12 cellular contexts compared by ENCODE assay signal in genomic region chr2:195613922-195614321, GRCh38. TPM values are rescaled to one million over a fixed set of nuclear protein-coding genes. Genes with fewer than 3 reads are reported as not detected.
DNase-seq lines count a peak whose midpoint lies in the region; ATAC-seq, FAIRE-seq and TF ChIP-seq lines count a peak whose summit lies in the region.
"Had no signal": no experiment of that assay in that cellular context is flagged by ENCODE, and none has a peak within 500 bp of the region (broad histone marks: within the 10 kb centered on the region; RNA-seq: fewer than 3 reads in every experiment).

No MANE protein-coding gene starts in this region.

- ATAC-seq in A549 (peak; percentile 90 to 95), HG02852 (IDR thresholded peaks at IDR 0.05; ENCODE audit: unreplicated experiment) (no peak)
- ATAC-seq in activated T-helper 17 cell treated with anti-CD3 and anti-CD28 coated beads, Interleukin-2, amount 50 U/mL, for 72 hours (replicated peaks): peak; percentile 32
- no peak for ATAC-seq in naive thymus-derived CD8-positive, alpha-beta T cell

- H3K4me3 Mint-ChIP-seq in activated T-helper 17 cell treated with anti-CD3 and anti-CD28 coated beads, Interleukin-2, amount 50 U/mL, for 72 hours: no peak overlapping the region
- H3K4me3 Mint-ChIP-seq in CD8-positive, alpha-beta memory T cell: no peak overlapping the region
- no peak overlapping the region for H3K4me3 Mint-ChIP-seq in naive thymus-derived CD8-positive, alpha-beta T cell

- TF ChIP-seq CTCF in A549 (IDR thresholded peaks at IDR 0.05) (no peak), keratinocyte (optimal IDR thresholded peaks at IDR 0.05 in 1 of 3, IDR thresholded peaks at IDR 0.05 in 1 of 3, conservative IDR thresholded peaks at IDR 0.05 in 1 of 3; ENCODE audit: extremely low read depth in 1 of 3, insufficient read depth in 2 of 3, low read length in 3 of 3) (no peak)

- peak; percentile 28 for FAIRE-seq in A549 (lab: Jason Lieb, UNC)
- FAIRE-seq in H54 (lab: Jason Lieb, UNC): peak; percentile 90
- FAIRE-seq in keratinocyte (lab: Jason Lieb, UNC): peak; percentile 97

- no peak overlapping the region for H3K9ac ChIP-seq in keratinocyte (ENCODE audit: control insufficient read depth, extremely low read depth, insufficient read depth, low read length)

- POLR2A ChIA-PET in A549 (lab: Yijun Ruan, JAX): interaction anchor here (1.2 to 3.8 kb wide), 2 partner anchors 43 to 94 kb away, joined by 5 to 41 read pairs; partner anchors contain the start of gene SLC39A10
- POLR2A ChIA-PET in CD8-positive, alpha-beta memory T cell (lab: Charles Lee): no interaction called here
- POLR2A ChIA-PET in naive thymus-derived CD8-positive, alpha-beta T cell (lab: Charles Lee): no interaction called here

- H3K36me3 ChIP-seq in keratinocyte (ENCODE audit: control insufficient read depth in 2 of 2, extremely low read depth in 1 of 2, insufficient read depth in 2 of 2, low read length in 2 of 2): no peaks in the 10 kb centered on the region
- no peaks in the 10 kb centered on the region for H3K36me3 ChIP-seq in CD8-positive, alpha-beta memory T cell (ENCODE audit: insufficient read depth, low read length)

- no peak for TF ChIP-seq EP300 in A549 (IDR thresholded peaks at IDR 0.05)

- 7% methylated on average over 2 of the region's 2 CpGs for WGBS in A549 (ENCODE audit: missing lambda C conversion rate)

- no peaks in the 10 kb centered on the region for H3K36me3 Mint-ChIP-seq in activated T-helper 17 cell treated with anti-CD3 and anti-CD28 coated beads, Interleukin-2, amount 50 U/mL, for 72 hours (ENCODE audit: low read depth)
- H3K36me3 Mint-ChIP-seq in CD8-positive, alpha-beta memory T cell: no peaks in the 10 kb centered on the region
- no peaks in the 10 kb centered on the region for H3K36me3 Mint-ChIP-seq in naive thymus-derived CD8-positive, alpha-beta T cell

- no peak for TF ChIP-seq POLR2A in A549 (IDR thresholded peaks at IDR 0.05; ENCODE audit: low read length)
- no peak for TF ChIP-seq POLR2A in H54 (IDR thresholded peaks at IDR 0.05; ENCODE audit: low read depth, low read length)

- dilution Hi-C loops in keratinocyte (cut with MboI; ENCODE audit: extremely low pct_ligation_motif_present, low sequenced_read_pairs): no loop called here

- no peaks in the 10 kb centered on the region for H3K79me2 ChIP-seq in keratinocyte (ENCODE audit: control insufficient read depth, insufficient read depth, low read length)

- no peak overlapping the region for H2AFZ ChIP-seq in keratinocyte (ENCODE audit: control insufficient read depth, low read length)

- H3K4me1 Mint-ChIP-seq in activated T-helper 17 cell treated with anti-CD3 and anti-CD28 coated beads, Interleukin-2, amount 50 U/mL, for 72 hours: peaks cover 5% of the 10 kb centered on the region
- H3K4me1 Mint-ChIP-seq in CD8-positive, alpha-beta memory T cell: peaks cover 9 to 20% (median 18%) of the 10 kb centered on the region in 3 donors
- peaks cover 0 to 27% (median 8%) of the 10 kb centered on the region in 4 donors for H3K4me1 Mint-ChIP-seq in naive thymus-derived CD8-positive, alpha-beta T cell

- peaks cover 48% of the 10 kb centered on the region for H3K4me1 ChIP-seq in A549
- peaks cover 22% of the 10 kb centered on the region for H3K4me1 ChIP-seq in keratinocyte (ENCODE audit: control insufficient read depth, extremely low read depth, insufficient read depth, low read length)
- no peaks in the 10 kb centered on the region for H3K4me1 ChIP-seq in CD8-positive, alpha-beta memory T cell (ENCODE audit: insufficient read depth, low read length)

- H3K9me3 ChIP-seq in A549 (no peaks in the 10 kb centered on the region), keratinocyte (ENCODE audit: control insufficient read depth, low read depth, low read length) (no peaks in the 10 kb centered on the region)
- no peaks in the 10 kb centered on the region for H3K9me3 ChIP-seq in CD8-positive, alpha-beta memory T cell (ENCODE audit: low read length)

- no peak overlapping the region for H3K27ac Mint-ChIP-seq in activated T-helper 17 cell treated with anti-CD3 and anti-CD28 coated beads, Interleukin-2, amount 50 U/mL, for 72 hours
- peak overlapping the region in 1 of 8 donors; percentile 19 for H3K27ac Mint-ChIP-seq in CD8-positive, alpha-beta memory T cell
- peak overlapping the region in 3 of 10 donors; percentile 51 to 57 (median 52) for H3K27ac Mint-ChIP-seq in naive thymus-derived CD8-positive, alpha-beta T cell

- H3K4me3 ChIP-seq in A549 (peak overlapping the region; percentile 23; the same call in 2 of the 3 replicates), keratinocyte (ENCODE audit: control insufficient read depth in 2 of 3, extremely low read depth in 1 of 3, insufficient read depth in 2 of 3, low read depth in 1 of 3, low read length in 3 of 3) (peak overlapping the region; percentile 40 to 68 (median 45))
- no peak overlapping the region for H3K4me3 ChIP-seq in CD8-positive, alpha-beta memory T cell (ENCODE audit: low read length)

- H3K27ac ChIP-seq in A549 (peak overlapping the region; percentile 68 to 80), keratinocyte (ENCODE audit: control insufficient read depth, insufficient read depth, low read length) (peak overlapping the region; percentile 63)
- H3K27ac ChIP-seq in CD8-positive, alpha-beta memory T cell (ENCODE audit: low read depth, low read length): no peak overlapping the region

- H3K4me2 ChIP-seq in A549 (peak overlapping the region; percentile 84), keratinocyte (ENCODE audit: control insufficient read depth, extremely low read depth, insufficient read depth, low read depth, low read length) (peak overlapping the region; percentile 60)

- no peaks in the 10 kb centered on the region for H3K27me3 ChIP-seq in keratinocyte (ENCODE audit: control insufficient read depth, extremely low read depth, insufficient read depth, low read length)
- H3K27me3 ChIP-seq in CD8-positive, alpha-beta memory T cell (ENCODE audit: insufficient read depth, low read length, poor library complexity, severe bottlenecking): no peaks in the 10 kb centered on the region

- DNase-seq in A549 (ENCODE audit: low read depth in 1 of 2, low spot score in 1 of 2): peak; percentile 47 to 80
- peak; percentile 16 for DNase-seq in H54 (ENCODE audit: insufficient read length, low spot score)
- peak; percentile 40 for DNase-seq in keratinocyte (ENCODE audit: low read depth, low spot score)
- no peak for DNase-seq in CD8-positive, alpha-beta memory T cell
- no peak for DNase-seq in naive thymus-derived CD8-positive, alpha-beta T cell
- no peak for DNase-seq in stimulated activated CD4-positive, alpha-beta T cell treated with anti-CD3 and anti-CD28 coated beads, Interleukin-4, amount 100 ng/mL, for 4 hours
- DNase-seq: activated naive CD4-positive, alpha-beta T cell; DMS153; KG1; SIG-M5 had no signal

- no peaks in the 10 kb centered on the region for H4K20me1 ChIP-seq in keratinocyte (ENCODE audit: control insufficient read depth, extremely low read depth, insufficient read depth, low read length)

- no peak for TF ChIP-seq RAD21 in A549 (conservative IDR thresholded peaks at IDR 0.05 in 1 of 2, IDR thresholded peaks at IDR 0.05 in 1 of 2)

- no peaks in the 10 kb centered on the region for H3K9me3 Mint-ChIP-seq in activated T-helper 17 cell treated with anti-CD3 and anti-CD28 coated beads, Interleukin-2, amount 50 U/mL, for 72 hours
- H3K9me3 Mint-ChIP-seq in CD8-positive, alpha-beta memory T cell: no peaks in the 10 kb centered on the region
- H3K9me3 Mint-ChIP-seq in naive thymus-derived CD8-positive, alpha-beta T cell: no peaks in the 10 kb centered on the region

- CTCF ChIA-PET in A549 (lab: Yijun Ruan, JAX): interaction anchor here (0.9 to 2.5 kb wide), 2 partner anchors 37 to 46 kb away, joined by 4 to 7 read pairs; no protein-coding TSS in a partner anchor
- CTCF ChIA-PET in CD8-positive, alpha-beta memory T cell (lab: Charles Lee): interaction anchor here (0.7 kb wide), 1 partner anchor 8 kb away, joined by 3 read pairs; no protein-coding TSS in a partner anchor

- H3K9me1 ChIP-seq in keratinocyte (ENCODE audit: control insufficient read depth, extremely low read depth, insufficient read depth, low read length): no peaks in the 10 kb centered on the region

- H3K27me3 Mint-ChIP-seq in activated T-helper 17 cell treated with anti-CD3 and anti-CD28 coated beads, Interleukin-2, amount 50 U/mL, for 72 hours: no peaks in the 10 kb centered on the region
- peaks cover 0 to under 1% of the 10 kb centered on the region in 2 donors for H3K27me3 Mint-ChIP-seq in CD8-positive, alpha-beta memory T cell
- H3K27me3 Mint-ChIP-seq in naive thymus-derived CD8-positive, alpha-beta T cell: no peaks in the 10 kb centered on the region

TF ChIP-seq in A549, 52 proteins besides CTCF, POLR2A, EP300 and RAD21 (continues in another document):
- TF ChIP-seq MAX (IDR thresholded peaks at IDR 0.05): peak; percentile 18; the same call in 1 of the 2 replicates
- peak; percentile 77 for TF ChIP-seq FOSL2 (IDR thresholded peaks at IDR 0.05)
- peak; percentile 94 for TF ChIP-seq FOSL2 (CRISPR knock-in tag; IDR thresholded peaks at IDR 0.05)
- peak; percentile 63; the same call in 1 of the 2 replicates for TF ChIP-seq HOXB5 (CRISPR knock-in tag; IDR thresholded peaks at IDR 0.05)

RNA-seq across cellular contexts. Expression of gene SLC39A10, which starts 43.1 kb away (rescaled TPM):
- polyA plus RNA-seq in A549 (2011; rRNA removed): 34.2 and 42.6 TPM in 2 replicates
- 6.6 and 7.1 TPM in 2 replicates for polyA plus RNA-seq in A549 (2012; cell fraction: cytosol; rRNA removed)
- 8.0 and 10.7 TPM in 2 replicates for polyA plus RNA-seq in A549 (2012; cell fraction: nucleus; rRNA removed)
- 33.9 to 38.4 TPM (median 36.2 TPM) in 3 replicates for polyA plus RNA-seq in A549 (2017; fragmentation: RNase III; extraction: RNeasy Plus Mini Kit Qiagen cat#74134 plus additional on column Dnase treatment)
- polyA minus RNA-seq in A549 (2011; rRNA and poly(A)+ RNA removed): 46.6 and 53.4 TPM in 2 replicates
- total RNA-seq in activated T-helper 17 cell treated with anti-CD3 and anti-CD28 coated beads, Interleukin-2, amount 50 U/mL, for 72 hours: 100 to 1,000 TPM in 1 of 2 donors, 10 to 100 TPM in 1; 62.2 to 102 TPM
- 14.6 to 19.4 TPM (median 14.9 TPM) in 3 replicates for polyA plus RNA-seq in keratinocyte
- polyA plus RNA-seq in keratinocyte (2011; ENCODE audit: low read depth): 9.3 TPM
- 2.9 and 6.6 TPM in 2 replicates for polyA plus RNA-seq in keratinocyte (2011; cell fraction: cytosol; rRNA removed)
- polyA plus RNA-seq in keratinocyte (2011; cell fraction: nucleus; rRNA removed): 31.2 and 33.4 TPM in 2 replicates
- polyA plus RNA-seq in keratinocyte (2012; ENCODE audit: low replicate concordance): 6.8 and 13.7 TPM in 2 replicates
- 13.8 to 67.8 TPM (median 36.9 TPM) in 3 replicates for polyA minus RNA-seq in keratinocyte
- 15.9 TPM for polyA minus RNA-seq in keratinocyte (2011; cell fraction: cytosol; rRNA and poly(A)+ RNA removed)
- 49.1 and 98.7 TPM in 2 replicates for polyA minus RNA-seq in keratinocyte (2011; cell fraction: nucleus; rRNA and poly(A)+ RNA removed)
- total RNA-seq in CD8-positive, alpha-beta memory T cell: 10 to 100 TPM; 22.2 to 23.6 TPM
- polyA plus RNA-seq in CD8-positive, alpha-beta memory T cell: 11.3 TPM
- total RNA-seq in naive thymus-derived CD8-positive, alpha-beta T cell: 10 to 100 TPM; 77.3 to 80.4 TPM
- 10 to 100 TPM in 2 of 3 donors, 1 to 10 TPM in 1; 8.1 to 14.6 (median 12.6) TPM for polyA plus RNA-seq in naive thymus-derived CD8-positive, alpha-beta T cell

Comparison
In these comparisons a context has a peak if more than half of its experiments do, and no peak if none do; other contexts are left out.
1. ATAC-seq: peak in A549 (2 of 2) and activated T-helper 17 cell treated with anti-CD3 and anti-CD28 coated beads, Interleukin-2, amount 50 U/mL, for 72 hours (single experiment); none in HG02852 (single experiment) and naive thymus-derived CD8-positive, alpha-beta T cell (0 of 2).
2. DNase-seq: peak in A549 (2 of 2), H54 (single experiment) and keratinocyte (single experiment); none in CD8-positive, alpha-beta memory T cell (0 of 5), naive thymus-derived CD8-positive, alpha-beta T cell (0 of 10) and stimulated activated CD4-positive, alpha-beta T cell treated with anti-CD3 and anti-CD28 coated beads, Interleukin-4, amount 100 ng/mL, for 4 hours (0 of 2).